ENCODE assay signal across 1 cellular context in genomic region chr15:78976691-78977090, GRCh38.
TF ChIP-seq lines count a peak whose summit lies in the region.

No MANE protein-coding gene starts in this region.

TF ChIP-seq in K562, 482 proteins besides CTCF, POLR2A, EP300 and RAD21 (continued from another document):
- TF ChIP-seq ETS2 (tag; IDR thresholded peaks at IDR 0.05; ENCODE audit: borderline replicate concordance, poor library complexity, severe bottlenecking), result no peak
- no peak for TF ChIP-seq BHLHE40 (IDR thresholded peaks at IDR 0.05; ENCODE audit: low read length)
- TF ChIP-seq, protein P1, sequence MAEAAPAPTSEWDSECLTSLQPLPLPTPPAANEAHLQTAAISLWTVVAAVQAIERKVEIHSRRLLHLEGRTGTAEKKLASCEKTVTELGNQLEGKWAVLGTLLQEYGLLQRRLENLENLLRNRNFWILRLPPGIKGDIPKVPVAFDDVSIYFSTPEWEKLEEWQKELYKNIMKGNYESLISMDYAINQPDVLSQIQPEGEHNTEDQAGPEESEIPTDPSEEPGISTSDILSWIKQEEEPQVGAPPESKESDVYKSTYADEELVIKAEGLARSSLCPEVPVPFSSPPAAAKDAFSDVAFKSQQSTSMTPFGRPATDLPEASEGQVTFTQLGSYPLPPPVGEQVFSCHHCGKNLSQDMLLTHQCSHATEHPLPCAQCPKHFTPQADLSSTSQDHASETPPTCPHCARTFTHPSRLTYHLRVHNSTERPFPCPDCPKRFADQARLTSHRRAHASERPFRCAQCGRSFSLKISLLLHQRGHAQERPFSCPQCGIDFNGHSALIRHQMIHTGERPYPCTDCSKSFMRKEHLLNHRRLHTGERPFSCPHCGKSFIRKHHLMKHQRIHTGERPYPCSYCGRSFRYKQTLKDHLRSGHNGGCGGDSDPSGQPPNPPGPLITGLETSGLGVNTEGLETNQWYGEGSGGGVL (CRISPR knock-in tag; IDR thresholded peaks at IDR 0.05), result no peak
- TF ChIP-seq MCM7 (IDR thresholded peaks at IDR 0.05), result no peak
- no peak for TF ChIP-seq ZBTB1 (CRISPR knock-in tag; IDR thresholded peaks at IDR 0.05; ENCODE audit: borderline replicate concordance, low read depth)
- no peak for TF ChIP-seq MCM5 (IDR thresholded peaks at IDR 0.05; ENCODE audit: low read depth)
- TF ChIP-seq ARID3A (IDR thresholded peaks at IDR 0.05; ENCODE audit: borderline replicate concordance, low read depth, low read length), result no peak
- no peak for TF ChIP-seq ZNF354B (CRISPR knock-in tag; IDR thresholded peaks at IDR 0.05)
- TF ChIP-seq ZNF609 (CRISPR knock-in tag; IDR thresholded peaks at IDR 0.05; ENCODE audit: borderline replicate concordance), result no peak
- TF ChIP-seq CUX1 (CRISPR knock-in tag; IDR thresholded peaks at IDR 0.05), result no peak
- no peak for TF ChIP-seq DNMT1 (IDR thresholded peaks at IDR 0.05)
- TF ChIP-seq, protein P2, sequence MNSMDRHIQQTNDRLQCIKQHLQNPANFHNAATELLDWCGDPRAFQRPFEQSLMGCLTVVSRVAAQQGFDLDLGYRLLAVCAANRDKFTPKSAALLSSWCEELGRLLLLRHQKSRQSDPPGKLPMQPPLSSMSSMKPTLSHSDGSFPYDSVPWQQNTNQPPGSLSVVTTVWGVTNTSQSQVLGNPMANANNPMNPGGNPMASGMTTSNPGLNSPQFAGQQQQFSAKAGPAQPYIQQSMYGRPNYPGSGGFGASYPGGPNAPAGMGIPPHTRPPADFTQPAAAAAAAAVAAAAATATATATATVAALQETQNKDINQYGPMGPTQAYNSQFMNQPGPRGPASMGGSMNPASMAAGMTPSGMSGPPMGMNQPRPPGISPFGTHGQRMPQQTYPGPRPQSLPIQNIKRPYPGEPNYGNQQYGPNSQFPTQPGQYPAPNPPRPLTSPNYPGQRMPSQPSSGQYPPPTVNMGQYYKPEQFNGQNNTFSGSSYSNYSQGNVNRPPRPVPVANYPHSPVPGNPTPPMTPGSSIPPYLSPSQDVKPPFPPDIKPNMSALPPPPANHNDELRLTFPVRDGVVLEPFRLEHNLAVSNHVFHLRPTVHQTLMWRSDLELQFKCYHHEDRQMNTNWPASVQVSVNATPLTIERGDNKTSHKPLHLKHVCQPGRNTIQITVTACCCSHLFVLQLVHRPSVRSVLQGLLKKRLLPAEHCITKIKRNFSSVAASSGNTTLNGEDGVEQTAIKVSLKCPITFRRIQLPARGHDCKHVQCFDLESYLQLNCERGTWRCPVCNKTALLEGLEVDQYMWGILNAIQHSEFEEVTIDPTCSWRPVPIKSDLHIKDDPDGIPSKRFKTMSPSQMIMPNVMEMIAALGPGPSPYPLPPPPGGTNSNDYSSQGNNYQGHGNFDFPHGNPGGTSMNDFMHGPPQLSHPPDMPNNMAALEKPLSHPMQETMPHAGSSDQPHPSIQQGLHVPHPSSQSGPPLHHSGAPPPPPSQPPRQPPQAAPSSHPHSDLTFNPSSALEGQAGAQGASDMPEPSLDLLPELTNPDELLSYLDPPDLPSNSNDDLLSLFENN (IDR thresholded peaks at IDR 0.05; ENCODE audit: low read depth in 2 of 2, low read length in 2 of 2), result no peak
